ENCODE assay signal across 23 cellular contexts in the genomic region with DNA sequence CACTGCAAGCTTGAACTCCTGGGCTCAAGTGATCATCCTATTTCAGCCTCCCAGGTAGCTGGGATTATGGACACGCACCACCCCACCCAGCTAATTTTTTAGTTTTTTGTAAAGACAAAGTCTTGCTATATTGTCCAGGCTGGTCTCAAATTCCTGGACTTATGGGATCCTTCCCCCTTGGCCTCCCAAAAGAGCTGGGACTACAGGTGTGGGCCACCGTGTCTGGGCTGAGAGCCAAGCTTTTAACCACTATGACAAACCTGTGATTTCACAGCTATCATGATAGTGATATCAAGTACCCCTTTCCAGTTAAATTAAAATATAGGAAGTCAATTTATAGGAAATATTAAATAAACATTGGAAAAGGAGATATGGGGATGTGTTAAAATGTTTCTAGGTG.
"Had no signal": no experiment of that assay in that cellular context is flagged by ENCODE, and none has a peak within 500 bp of the region (broad histone marks: within the 10 kb centered on the region; RNA-seq: fewer than 3 reads in every experiment).

No MANE protein-coding gene starts in this region.

- H3K4me3 Mint-ChIP-seq: mesothelial cell of epicardium had no signal

- H3K27ac Mint-ChIP-seq: mesothelial cell of epicardium had no signal

- H3K27ac ChIP-seq: coronary artery, dorsolateral prefrontal cortex, esophagus muscularis mucosa, foreskin keratinocyte, gastrocnemius medialis, heart right ventricle, left lung, lower lobe of right lung had no signal

- FAIRE-seq: colon, endothelial cell of umbilical vein, islet of Langerhans, keratinocyte had no signal

- DNase-seq: dermis blood vessel endothelial cell; dorsolateral prefrontal cortex; effector CD4-positive, alpha-beta T cell; effector memory CD4-positive, alpha-beta T cell; foreskin keratinocyte; gastrocnemius medialis; glutamatergic neuron; head of caudate nucleus; heart right ventricle; hippocampal formation; left cardiac atrium; left lung; left ventricle myocardium superior; lower lobe of right lung; mesenchymal stem cell; mucosa of descending colon had no signal
